ENCODE assay signal across 13 cellular contexts in the genomic region with DNA sequence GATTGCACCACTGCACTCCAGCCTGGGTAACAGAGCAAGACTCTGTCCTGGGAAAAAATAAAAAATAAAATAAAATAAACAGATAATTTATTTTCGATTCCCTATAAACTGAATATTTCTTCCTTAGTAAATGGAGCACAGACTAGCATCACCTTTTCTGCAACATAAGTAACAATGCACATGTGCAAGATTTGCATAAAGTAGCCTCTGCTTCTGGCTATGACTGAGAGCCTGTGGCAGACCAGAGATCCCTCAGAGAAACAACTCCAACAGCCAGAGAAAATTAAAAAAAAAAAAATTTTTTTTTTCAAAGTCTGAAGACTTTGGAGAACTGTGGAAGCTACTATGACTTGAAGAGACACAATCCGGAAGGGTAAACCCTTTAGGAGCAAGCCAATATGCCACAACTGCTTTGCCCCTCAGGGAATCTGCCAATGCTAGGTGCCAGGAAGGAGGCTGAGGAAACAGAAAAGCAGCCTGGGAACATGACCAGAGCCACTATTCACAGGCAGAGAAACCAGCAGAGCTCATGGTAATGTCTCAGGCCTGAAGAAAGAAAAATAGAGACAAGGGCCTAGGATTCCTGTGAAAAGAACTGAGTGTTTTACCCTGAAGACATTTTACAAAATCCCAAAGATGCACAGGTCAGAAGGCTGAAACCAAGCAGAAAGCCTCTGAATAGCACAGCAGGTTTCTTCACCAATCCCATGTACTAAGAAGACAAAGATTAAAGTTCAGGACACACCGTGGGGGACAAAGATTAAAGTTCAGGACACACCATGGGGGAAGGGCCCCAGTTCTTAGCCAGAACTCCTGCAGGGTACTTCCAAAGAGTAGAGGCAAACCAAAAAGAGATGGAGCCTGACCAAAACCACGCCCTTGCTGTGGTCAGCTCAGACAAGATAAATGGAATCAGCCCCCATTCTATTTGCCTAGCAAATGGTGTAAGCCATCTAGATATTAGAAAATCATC. TPM values are rescaled to one million over a fixed set of nuclear protein-coding genes. Genes with fewer than 3 reads are reported as not detected.
DNase-seq lines count a peak whose midpoint lies in the region; ATAC-seq, FAIRE-seq and TF ChIP-seq lines count a peak whose summit lies in the region.
"Had no signal": no experiment of that assay in that cellular context is flagged by ENCODE, and none has a peak within 500 bp of the region (broad histone marks: within the 10 kb centered on the region; RNA-seq: fewer than 3 reads in every experiment).

No MANE protein-coding gene starts in this region.

- H3K27ac Mint-ChIP-seq in natural killer cell treated with Interleukin-12 subunit alpha and Interleukin-12 subunit beta and Interleukin-15 and Interleukin-18, amount 100 ng/mL, for 72 hours, result peak overlapping the region; percentile 56 to 90
- H3K27ac Mint-ChIP-seq: activated CD4-positive, alpha-beta memory T cell treated with anti-CD3 and anti-CD28 coated beads, Interleukin-2, amount 10 ng/mL, durations not matched to agents 7 days and 5 days; type B pancreatic cell had no signal

- no peak overlapping the region for H3K4me3 ChIP-seq in BLaER1 treated with 17β-estradiol and CSF1 and Interleukin-3, amounts not matched to agents 10 nM and 100 nM
- H3K4me3 ChIP-seq in HUES48 (ENCODE audit: low read depth, low read length), result no peak overlapping the region
- H3K4me3 ChIP-seq in coronary artery, result no peak overlapping the region
- no peak overlapping the region for H3K4me3 ChIP-seq in mucosa of descending colon
- H3K4me3 ChIP-seq: ovary had no signal

- no peak for TF ChIP-seq POLR2A in GM12892 (IDR thresholded peaks at IDR 0.05; ENCODE audit: low read depth, low read length)

- no peaks in the 10 kb centered on the region for H3K27me3 ChIP-seq in BLaER1 treated with 17β-estradiol and CSF1 and Interleukin-3, amounts not matched to agents 10 nM and 100 nM
- H3K27me3 ChIP-seq in HUES48 (ENCODE audit: control insufficient read depth, insufficient read depth, low read length), result no peaks in the 10 kb centered on the region
- H3K27me3 ChIP-seq: ovary had no signal

- H3K9me3 Mint-ChIP-seq in natural killer cell treated with Interleukin-12 subunit alpha and Interleukin-12 subunit beta and Interleukin-15 and Interleukin-18, amount 100 ng/mL, for 72 hours, result no peaks in the 10 kb centered on the region
- H3K9me3 Mint-ChIP-seq: activated CD4-positive, alpha-beta memory T cell treated with anti-CD3 and anti-CD28 coated beads, Interleukin-2, amount 10 ng/mL, durations not matched to agents 7 days and 5 days; type B pancreatic cell had no signal

- H3K9ac ChIP-seq in BLaER1 treated with 17β-estradiol and CSF1 and Interleukin-3, amounts not matched to agents 10 nM and 100 nM, result peak overlapping the region in 4 of 11 experiments; percentile 1 to 23 (median 12); a peak in 4 of 22 replicates
- no peak overlapping the region for H3K9ac ChIP-seq in HUES48 (ENCODE audit: low read depth, low read length)

- peaks cover 46 to 100% (median 93%) of the 10 kb centered on the region in 11 experiments; a peak in 21 of 22 replicates for H4K20me1 ChIP-seq in BLaER1 treated with 17β-estradiol and CSF1 and Interleukin-3, amounts not matched to agents 10 nM and 100 nM

- peak overlapping the region; percentile 13 to 93 (median 53); a peak in 21 of 22 replicates for H3K4me2 ChIP-seq in BLaER1 treated with 17β-estradiol and CSF1 and Interleukin-3, amounts not matched to agents 10 nM and 100 nM

- no peaks in the 10 kb centered on the region for H3K36me3 Mint-ChIP-seq in natural killer cell treated with Interleukin-12 subunit alpha and Interleukin-12 subunit beta and Interleukin-15 and Interleukin-18, amount 100 ng/mL, for 72 hours
- H3K36me3 Mint-ChIP-seq: type B pancreatic cell had no signal

- H3K4me1 Mint-ChIP-seq in natural killer cell treated with Interleukin-12 subunit alpha and Interleukin-12 subunit beta and Interleukin-15 and Interleukin-18, amount 100 ng/mL, for 72 hours (ENCODE audit: low read depth in 2 of 2), result peaks cover 53 to 71% of the 10 kb centered on the region in 2 donors

- H3K27me3 Mint-ChIP-seq in natural killer cell treated with Interleukin-12 subunit alpha and Interleukin-12 subunit beta and Interleukin-15 and Interleukin-18, amount 100 ng/mL, for 72 hours, result no peaks in the 10 kb centered on the region
- H3K27me3 Mint-ChIP-seq: activated CD4-positive, alpha-beta memory T cell treated with anti-CD3 and anti-CD28 coated beads, Interleukin-2, amount 10 ng/mL, durations not matched to agents 7 days and 5 days; type B pancreatic cell had no signal

- H3K27ac ChIP-seq in BLaER1 treated with 17β-estradiol and CSF1 and Interleukin-3, amounts not matched to agents 10 nM and 100 nM, result peak overlapping the region in 4 of 11 experiments; percentile 4 to 41 (median 35); a peak in 6 of 22 replicates
- H3K27ac ChIP-seq in HUES48 (ENCODE audit: low read depth, low read length), result peak overlapping the region; percentile 85
- H3K27ac ChIP-seq in coronary artery, result no peak overlapping the region
- H3K27ac ChIP-seq: ovary had no signal

- TF ChIP-seq CTCF in coronary artery (IDR thresholded peaks at IDR 0.05), result no peak
- TF ChIP-seq CTCF in mucosa of descending colon (IDR thresholded peaks at IDR 0.05), result no peak

- H3K4me1 ChIP-seq in BLaER1 treated with 17β-estradiol and CSF1 and Interleukin-3, amounts not matched to agents 10 nM and 100 nM, result peaks cover 43 to 94% (median 58%) of the 10 kb centered on the region in 10 experiments
- H3K4me1 ChIP-seq in HUES48 (ENCODE audit: control insufficient read depth, insufficient read depth, low read length) (peaks cover 59% of the 10 kb centered on the region), mucosa of descending colon (ENCODE audit: low read depth) (peaks cover 44% of the 10 kb centered on the region)

- peak; percentile 55 for DNase-seq in cerebellar cortex (ENCODE audit: low spot score)
- no peak for DNase-seq in natural killer cell treated with Interleukin-12 subunit alpha and Interleukin-12 subunit beta and Interleukin-15 and Interleukin-18, amount 100 ng/mL, for 72 hours (ENCODE audit: low spot score)
- no peak for DNase-seq in AML-193 (lab: John Stamatoyannopoulos, UW)
- DNase-seq in GM12892 (ENCODE audit: insufficient read length), result no peak
- no peak for DNase-seq in coronary artery (ENCODE audit: low spot score)
- no peak for DNase-seq in mucosa of descending colon
- DNase-seq: activated CD4-positive, alpha-beta memory T cell treated with anti-CD3 and anti-CD28 coated beads, Interleukin-2, amount 10 ng/mL, durations not matched to agents 7 days and 5 days; NCI-H226; ovary; SIG-M5 had no signal

- H3K36me3 ChIP-seq in BLaER1 treated with 17β-estradiol and CSF1 and Interleukin-3, amounts not matched to agents 10 nM and 100 nM, result peaks cover 0 to 13% (median 6%) of the 10 kb centered on the region in 11 experiments; a peak in 10 of 22 replicates
- H3K36me3 ChIP-seq in HUES48 (ENCODE audit: control insufficient read depth, insufficient read depth, low read length), result peaks cover 6% of the 10 kb centered on the region; the same call in 1 of the 2 replicates
- H3K36me3 ChIP-seq in mucosa of descending colon (ENCODE audit: low read depth), result no peaks in the 10 kb centered on the region
- H3K36me3 ChIP-seq: ovary had no signal

- H3K9me3 ChIP-seq in BLaER1 treated with 17β-estradiol and CSF1 and Interleukin-3, amounts not matched to agents 10 nM and 100 nM (replicated peaks in 1 of 11), result peaks cover 0 to under 1% (median 0%) of the 10 kb centered on the region in 11 experiments; a peak in 1 of 22 replicates
- H3K9me3 ChIP-seq in HUES48 (ENCODE audit: control insufficient read depth, insufficient read depth, low read length) (no peaks in the 10 kb centered on the region), mucosa of descending colon (no peaks in the 10 kb centered on the region)
- H3K9me3 ChIP-seq: ovary had no signal

- no peak for ATAC-seq in natural killer cell treated with Interleukin-12 subunit alpha and Interleukin-12 subunit beta and Interleukin-15 and Interleukin-18, amount 100 ng/mL, for 72 hours
- ATAC-seq in mucosa of descending colon, result no peak

- intact Hi-C loops in mucosa of descending colon (cut with DNase I, micrococcal nuclease), result no loop called here

- no peak for FAIRE-seq in GM12892 (lab: Jason Lieb, UNC)

- no peak overlapping the region for H3K4me3 Mint-ChIP-seq in natural killer cell treated with Interleukin-12 subunit alpha and Interleukin-12 subunit beta and Interleukin-15 and Interleukin-18, amount 100 ng/mL, for 72 hours
- H3K4me3 Mint-ChIP-seq: activated CD4-positive, alpha-beta memory T cell treated with anti-CD3 and anti-CD28 coated beads, Interleukin-2, amount 10 ng/mL, durations not matched to agents 7 days and 5 days; type B pancreatic cell had no signal

RNA-seq across cellular contexts. Expression of a gene that starts 25.8 kb away (rescaled TPM):
- 10 to 100 TPM; 62.1 to 74.9 TPM for total RNA-seq in natural killer cell treated with Interleukin-12 subunit alpha and Interleukin-12 subunit beta and Interleukin-15 and Interleukin-18, amount 100 ng/mL, for 72 hours
- polyA plus RNA-seq in GM12892 (2012; ENCODE audit: missing spikeins), result 19.3 TPM
- 10 to 100 TPM; 52.4 to 65.1 (median 60.2) TPM for total RNA-seq in mucosa of descending colon
